13 cellular contexts compared by ENCODE assay signal in genomic region chr10:98444314-98445006, GRCh38. TPM values are rescaled to one million over a fixed set of nuclear protein-coding genes. Genes with fewer than 3 reads are reported as not detected.
DNase-seq lines count a peak whose midpoint lies in the region; ATAC-seq and TF ChIP-seq lines count a peak whose summit lies in the region.
"Had no signal": no experiment of that assay in that cellular context is flagged by ENCODE, and none has a peak within 500 bp of the region (broad histone marks: within the 10 kb centered on the region; RNA-seq: fewer than 3 reads in every experiment).

No MANE protein-coding gene starts in this region.

- H3K4me2 ChIP-seq in BLaER1 treated with 17β-estradiol and CSF1 and Interleukin-3, amounts not matched to agents 10 nM and 100 nM, result peak overlapping the region; percentile 83 to 96 (median 92)

- TF ChIP-seq POLR2A in lower leg skin (IDR thresholded peaks at IDR 0.05), result no peak

- H3K36me3 Mint-ChIP-seq in memory B cell, result peaks cover 33% of the 10 kb centered on the region

- no peaks in the 10 kb centered on the region for H3K27me3 Mint-ChIP-seq in memory B cell

- H3K4me3 Mint-ChIP-seq in memory B cell, result peak overlapping the region; percentile 58

- ATAC-seq in GM18519 (IDR thresholded peaks at IDR 0.05; ENCODE audit: low FRiP score, unreplicated experiment), result peak; percentile 28
- ATAC-seq in memory B cell (ENCODE audit: low read depth), result peak; percentile 23
- no peak for ATAC-seq in HG03442 (IDR thresholded peaks at IDR 0.05; ENCODE audit: unreplicated experiment)
- ATAC-seq: left lung, right cardiac atrium had no signal

- DNase-seq in WERI-Rb-1 (peak; percentile 78), memory B cell (ENCODE audit: low spot score in 2 of 2) (peak in 1 of 2 donors; percentile 11), NCI-H146 treated with DMSO at 0.1 percent for 48 hours (lab: John Stamatoyannopoulos, UW; ENCODE audit: unreplicated experiment) (no peak), lower leg skin (ENCODE audit: low spot score in 2 of 2) (no peak), NCI-H128 (lab: John Stamatoyannopoulos, UW; ENCODE audit: unreplicated experiment) (no peak)
- DNase-seq: activated CD4-positive, alpha-beta T cell treated with anti-CD3 and anti-CD28 coated beads, Interleukin-2, amount 50 U/mL, for 4 hours; GM23248; left lung had no signal

- TF ChIP-seq CTCF in WERI-Rb-1 (IDR thresholded peaks at IDR 0.05; ENCODE audit: low read depth, low read length) (no peak), lower leg skin (IDR thresholded peaks at IDR 0.05) (no peak)

- peak overlapping the region in 6 of 10 experiments; percentile 10 to 87 (median 80); a peak in 6 of 20 replicates for H3K4me3 ChIP-seq in BLaER1 treated with 17β-estradiol and CSF1 and Interleukin-3, amounts not matched to agents 10 nM and 100 nM
- H3K4me3 ChIP-seq in WERI-Rb-1 (ENCODE audit: low read depth, low read length) (no peak overlapping the region), lower leg skin (ENCODE audit: low read depth, poor library complexity, severe bottlenecking) (no peak overlapping the region)
- H3K4me3 ChIP-seq: cardiac muscle cell, GM23248 had no signal

- no peaks in the 10 kb centered on the region for H3K27me3 ChIP-seq in BLaER1 treated with 17β-estradiol and CSF1 and Interleukin-3, amounts not matched to agents 10 nM and 100 nM
- peaks cover 28% of the 10 kb centered on the region for H3K27me3 ChIP-seq in WERI-Rb-1 (ENCODE audit: insufficient read depth, low read depth, severe bottlenecking)
- H3K27me3 ChIP-seq: cardiac muscle cell, left lung had no signal

- peaks cover 51 to 61% (median 58%) of the 10 kb centered on the region in 11 experiments for H3K36me3 ChIP-seq in BLaER1 treated with 17β-estradiol and CSF1 and Interleukin-3, amounts not matched to agents 10 nM and 100 nM
- H3K36me3 ChIP-seq in WERI-Rb-1, result no peaks in the 10 kb centered on the region

- H3K4me1 ChIP-seq in BLaER1 treated with 17β-estradiol and CSF1 and Interleukin-3, amounts not matched to agents 10 nM and 100 nM, result peaks cover 28 to 81% (median 44%) of the 10 kb centered on the region in 10 experiments

- intact Hi-C loops in lower leg skin (cut with DNase I; ENCODE audit: low total_unique reads), result no loop called here

- H3K27ac Mint-ChIP-seq in memory B cell, result peak overlapping the region; percentile 97

- H3K9ac ChIP-seq in BLaER1 treated with 17β-estradiol and CSF1 and Interleukin-3, amounts not matched to agents 10 nM and 100 nM, result peak overlapping the region in 7 of 11 experiments; percentile 9 to 97 (median 93); a peak in 7 of 22 replicates
- H3K9ac ChIP-seq: GM23248 had no signal

- peaks cover 0 to 16% (median 4%) of the 10 kb centered on the region in 11 experiments; a peak in 9 of 22 replicates for H3K9me3 ChIP-seq in BLaER1 treated with 17β-estradiol and CSF1 and Interleukin-3, amounts not matched to agents 10 nM and 100 nM (replicated peaks in 1 of 11)
- no peaks in the 10 kb centered on the region for H3K9me3 ChIP-seq in WERI-Rb-1 (ENCODE audit: severe bottlenecking)
- H3K9me3 ChIP-seq: left lung had no signal

- no peaks in the 10 kb centered on the region for H3K9me3 Mint-ChIP-seq in memory B cell

- H4K20me1 ChIP-seq in BLaER1 treated with 17β-estradiol and CSF1 and Interleukin-3, amounts not matched to agents 10 nM and 100 nM, result peaks cover 18 to 63% (median 45%) of the 10 kb centered on the region in 11 experiments; a peak in 19 of 22 replicates

- peaks cover 35% of the 10 kb centered on the region for H3K4me1 Mint-ChIP-seq in memory B cell

- WGBS in lower leg skin, 2 donors, result 79 to 82% methylated on average over 9 of the region's 9 CpGs

- H3K27ac ChIP-seq in BLaER1 treated with 17β-estradiol and CSF1 and Interleukin-3, amounts not matched to agents 10 nM and 100 nM, result peak overlapping the region in 6 of 11 experiments; percentile 7 to 95 (median 24); a peak in 6 of 22 replicates
- H3K27ac ChIP-seq in WERI-Rb-1, result no peak overlapping the region
- H3K27ac ChIP-seq: GM23248 had no signal

RNA-seq across cellular contexts. Expression of gene HPS1, which starts 2.3 kb away (rescaled TPM):
- total RNA-seq in lower leg skin, result 10 to 100 TPM; 23.3 to 63.9 (median 54.8) TPM

RNA-seq across cellular contexts. Expression of gene PYROXD2, which starts 29.5 kb away (rescaled TPM):
- total RNA-seq in lower leg skin, result 1 to 10 TPM in 3 of 4 donors, under 1 TPM in 1; 0.97 to 6.7 (median 3.8) TPM

Comparison
In these comparisons a context has a peak if more than half of its experiments do, and no peak if none do; other contexts are left out.
1. H3K4me3 ChIP-seq: peak in BLaER1 treated with 17β-estradiol and CSF1 and Interleukin-3, amounts not matched to agents 10 nM and 100 nM (6 of 10); none in WERI-Rb-1 (single experiment) and lower leg skin (single experiment).